23 cellular contexts compared by ENCODE assay signal in genomic region chr15:36961956-36962355, GRCh38.
"Had no signal": no experiment of that assay in that cellular context is flagged by ENCODE, and none has a peak within 500 bp of the region (broad histone marks: within the 10 kb centered on the region; RNA-seq: fewer than 3 reads in every experiment).

No MANE protein-coding gene starts in this region.

- H3K4me3 ChIP-seq: gastrocnemius medialis, heart left ventricle, lung, neural progenitor cell, spleen, thoracic aorta, upper lobe of left lung had no signal

- DNase-seq: activated B cell treated with CpG ODN at 0.5 μM for 24 hours; activated CD4-positive, alpha-beta T cell treated with anti-CD3 and anti-CD28 coated beads for 36 hours; activated CD4-positive, alpha-beta T cell treated with anti-CD3 and anti-CD28 coated beads, Interleukin-2, amount 50 U/mL, for 48 hours; activated CD8-positive, alpha-beta memory T cell treated with anti-CD3 and anti-CD28 coated beads, Interleukin-2, amount 50 U/mL, for 48 hours; activated naive CD4-positive, alpha-beta T cell; activated naive CD8-positive, alpha-beta T cell treated with anti-CD3 and anti-CD28 coated beads for 36 hours; activated T-cell treated with anti-CD3 and anti-CD28 coated beads, Interleukin-2, amount 50 U/mL, for 4 hours; amniotic stem cell; central memory CD4-positive, alpha-beta T cell; effector memory CD4-positive, alpha-beta T cell; gastrocnemius medialis; heart left ventricle; naive thymus-derived CD8-positive, alpha-beta T cell; spleen; stimulated activated CD4-positive, alpha-beta T cell treated with anti-CD3 and anti-CD28 coated beads, Interleukin-4, amount 100 ng/mL, for 1 hour; stimulated activated naive CD4-positive, alpha-beta T cell; T1000; upper lobe of left lung had no signal

- ATAC-seq: activated CD4-positive, alpha-beta T cell treated with anti-CD3 and anti-CD28 coated beads for 36 hours; activated T-cell treated with anti-CD3 and anti-CD28 coated beads, Interleukin-2, amount 50 U/mL, for 4 hours; esophagus mucosa; gastrocnemius medialis; heart left ventricle; left lobe of liver; naive thymus-derived CD8-positive, alpha-beta T cell had no signal

- H3K36me3 ChIP-seq: gastrocnemius medialis, neural progenitor cell, spleen, thoracic aorta, upper lobe of left lung had no signal

- H2AFZ ChIP-seq: neural progenitor cell had no signal

- H3K27ac ChIP-seq: gastrocnemius medialis, heart left ventricle, neural progenitor cell, spleen, thoracic aorta, upper lobe of left lung had no signal

- H3K27me3 ChIP-seq: gastrocnemius medialis, heart left ventricle, neural progenitor cell, spleen, upper lobe of left lung had no signal

- H3K9me3 ChIP-seq: gastrocnemius medialis, heart left ventricle, spleen, thoracic aorta, upper lobe of left lung had no signal

- H3K4me2 ChIP-seq: neural progenitor cell had no signal

- H3K4me1 ChIP-seq: gastrocnemius medialis, neural progenitor cell had no signal

- H3K9ac ChIP-seq: neural progenitor cell had no signal
